In the genomic region with DNA sequence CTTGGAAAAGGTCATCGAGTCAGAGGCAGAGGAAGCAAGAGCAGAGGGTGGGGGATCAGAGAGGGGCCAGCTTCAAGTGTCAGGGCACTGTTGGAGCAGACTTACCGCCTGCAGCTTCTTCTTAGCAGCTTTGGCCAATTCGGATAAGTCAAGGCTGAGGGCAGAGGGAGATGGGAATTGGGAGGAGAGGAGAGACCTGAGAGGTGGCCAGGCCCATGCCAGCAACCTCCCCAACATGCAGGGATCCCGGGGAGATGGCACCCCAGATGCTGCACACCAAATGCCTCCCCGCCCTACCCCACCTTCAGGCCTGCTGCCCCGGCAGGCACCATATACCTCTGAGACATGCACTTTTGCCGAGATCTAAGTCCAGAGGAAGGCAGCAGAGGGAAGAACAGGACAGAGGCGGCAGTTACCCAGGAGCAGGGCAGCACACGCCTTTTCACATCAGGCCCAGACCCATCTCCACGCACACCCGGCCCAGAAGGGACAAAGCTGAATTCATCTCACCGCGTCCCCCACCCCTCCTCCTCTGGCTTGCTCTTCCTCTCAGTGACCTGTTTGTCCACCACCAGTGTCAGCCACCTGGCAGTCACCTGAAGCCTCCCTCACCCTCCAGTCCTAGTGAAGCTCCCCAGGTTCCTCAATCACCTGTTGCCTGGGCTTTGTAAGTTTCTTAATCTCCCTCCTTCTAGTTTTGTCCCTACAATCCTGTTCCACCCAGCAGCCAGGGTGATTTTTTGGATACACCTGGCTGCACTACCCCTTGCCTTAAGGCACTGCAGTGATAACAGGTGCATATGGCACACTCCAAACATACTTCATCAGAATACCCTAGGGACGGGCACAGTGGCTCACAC, we compare ENCODE assay signal across 12 cellular contexts.
"Had no signal": no experiment of that assay in that cellular context is flagged by ENCODE, and none has a peak within 500 bp of the region (broad histone marks: within the 10 kb centered on the region; RNA-seq: fewer than 3 reads in every experiment).

No MANE protein-coding gene starts in this region.

- H3K27ac ChIP-seq: body of pancreas, right atrium auricular region, upper lobe of right lung had no signal

- H3K9me3 Mint-ChIP-seq: stimulated activated memory B cell treated with anti-CD40 and anti-IgM and Interleukin-4, amounts not matched to agents 10 μg/mL and 1 μg/mL and 100 μg/mL, for 72 hours had no signal

- ATAC-seq: activated CD4-positive, CD25-positive, alpha-beta regulatory T cell treated with anti-CD3 and anti-CD28 coated beads, Interleukin-2, amount 50 U/mL, for 24 hours; body of pancreas; stimulated activated memory B cell treated with anti-CD40 and anti-IgM and Interleukin-4, amounts not matched to agents 10 μg/mL and 1 μg/mL and 100 μg/mL, for 72 hours; upper lobe of right lung had no signal

- FAIRE-seq: endometrium had no signal

- H3K27ac Mint-ChIP-seq: stimulated activated memory B cell treated with anti-CD40 and anti-IgM and Interleukin-4, amounts not matched to agents 10 μg/mL and 1 μg/mL and 100 μg/mL, for 72 hours had no signal

- DNase-seq: activated CD4-positive, alpha-beta T cell treated with anti-CD3 and anti-CD28 coated beads, Interleukin-2, amount 50 U/mL, for 48 hours; dermis blood vessel endothelial cell; islet precursor cell; SIG-M5; stimulated activated CD4-positive, alpha-beta T cell treated with anti-CD3 and anti-CD28 coated beads, Interleukin-1b, Interleukin-23, amount 100 ng/mL, for 48 hours; upper lobe of right lung had no signal

- H3K4me3 ChIP-seq: body of pancreas, esophagus muscularis mucosa, right atrium auricular region, upper lobe of right lung had no signal

- H3K9me3 ChIP-seq: body of pancreas, esophagus muscularis mucosa, right atrium auricular region, upper lobe of right lung had no signal

- H3K4me3 Mint-ChIP-seq: stimulated activated memory B cell treated with anti-CD40 and anti-IgM and Interleukin-4, amounts not matched to agents 10 μg/mL and 1 μg/mL and 100 μg/mL, for 72 hours had no signal

- H3K27me3 Mint-ChIP-seq: stimulated activated memory B cell treated with anti-CD40 and anti-IgM and Interleukin-4, amounts not matched to agents 10 μg/mL and 1 μg/mL and 100 μg/mL, for 72 hours had no signal

- H3K27me3 ChIP-seq: body of pancreas, esophagus muscularis mucosa, right atrium auricular region, upper lobe of right lung had no signal
